Comparison of ENCODE assay signal across 9 cellular contexts in genomic region chr12:128387811-128388422, GRCh38.
DNase-seq lines count a peak whose midpoint lies in the region; ATAC-seq, FAIRE-seq and TF ChIP-seq lines count a peak whose summit lies in the region.
"Had no signal": no experiment of that assay in that cellular context is flagged by ENCODE, and none has a peak within 500 bp of the region (broad histone marks: within the 10 kb centered on the region; RNA-seq: fewer than 3 reads in every experiment).

No MANE protein-coding gene starts in this region.

- no peak overlapping the region for H3K27ac ChIP-seq in caudate nucleus (ENCODE audit: low read depth, low read length)
- H3K27ac ChIP-seq: SK-N-MC had no signal

- FAIRE-seq in D721Med (lab: Jason Lieb, UNC) (no peak), HTR-8/SVneo (lab: Jason Lieb, UNC) (no peak)

- TF ChIP-seq CTCF in D721Med (IDR thresholded peaks at IDR 0.05; ENCODE audit: insufficient read depth, missing control alignments) = peak; percentile 65

- ATAC-seq in GM19043 (IDR thresholded peaks at IDR 0.05; ENCODE audit: low read depth, unreplicated experiment) = peak; percentile 71

- DNase-seq in D721Med (ENCODE audit: insufficient read length, low spot score) (peak; percentile 26), NCI-H1092 (lab: John Stamatoyannopoulos, UW) (peak; percentile 29), caudate nucleus (lab: John Stamatoyannopoulos, UW) (peak in 48 of 61 donors; percentile 5 to 60 (median 32)), midbrain (lab: John Stamatoyannopoulos, UW) (peak; percentile 26), HTR-8/SVneo (ENCODE audit: insufficient read length, low spot score) (no peak), glomerular visceral epithelial cell (ENCODE audit: extremely low spot score) (no peak)
- no peak for DNase-seq in activated CD4-positive, CD25-positive, alpha-beta regulatory T cell (lab: John Stamatoyannopoulos, UW)

Comparison
In these comparisons a context has a peak if more than half of its experiments do, and no peak if none do; other contexts are left out.
1. DNase-seq: peak in D721Med (single experiment), NCI-H1092 (single experiment), caudate nucleus (48 of 61) and midbrain (single experiment); none in HTR-8/SVneo (single experiment), activated CD4-positive, CD25-positive, alpha-beta regulatory T cell (0 of 4) and glomerular visceral epithelial cell (single experiment).